Comparison of ENCODE assay signal across 1 cellular context in the genomic region with DNA sequence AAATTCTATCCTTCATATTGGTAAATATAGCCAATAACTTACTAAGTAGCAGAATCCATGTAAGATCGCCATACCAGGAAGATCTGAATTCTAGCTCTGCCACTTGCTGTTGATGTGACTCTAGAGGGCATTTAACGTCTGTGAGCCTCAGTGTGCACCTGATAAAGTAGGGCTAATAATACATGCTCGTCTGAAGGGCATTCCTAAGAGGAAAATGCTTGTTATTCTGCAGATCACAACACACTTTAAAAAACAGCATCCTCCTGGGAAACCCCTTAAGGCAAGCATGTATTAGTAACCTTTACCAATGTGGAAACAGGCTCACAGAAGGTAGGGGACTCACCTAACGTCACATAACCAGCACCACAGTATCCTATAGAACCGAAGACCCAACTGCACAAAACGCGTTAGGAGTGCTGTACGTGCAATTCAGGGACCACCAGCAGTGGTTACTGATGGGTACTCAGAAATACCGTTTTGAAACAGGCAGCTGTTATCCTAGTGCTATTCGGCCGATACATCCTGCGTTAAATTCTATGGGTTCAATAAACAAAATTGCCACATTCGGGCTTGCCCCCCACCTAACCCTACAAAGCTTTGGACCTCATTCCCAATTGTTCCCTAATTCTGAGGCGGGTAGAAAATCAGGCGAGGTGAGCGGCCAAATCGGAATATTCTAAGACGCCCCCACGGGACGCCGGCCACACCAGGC.
TF ChIP-seq lines count a peak whose summit lies in the region.

No MANE protein-coding gene starts in this region.

TF ChIP-seq in K562, 482 proteins besides CTCF, POLR2A, EP300 and RAD21 (continued from another document and continues in another):
- TF ChIP-seq, protein P1, sequence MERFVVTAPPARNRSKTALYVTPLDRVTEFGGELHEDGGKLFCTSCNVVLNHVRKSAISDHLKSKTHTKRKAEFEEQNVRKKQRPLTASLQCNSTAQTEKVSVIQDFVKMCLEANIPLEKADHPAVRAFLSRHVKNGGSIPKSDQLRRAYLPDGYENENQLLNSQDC (CRISPR knock-in tag; IDR thresholded peaks at IDR 0.05), result no peak
- TF ChIP-seq, protein P2, sequence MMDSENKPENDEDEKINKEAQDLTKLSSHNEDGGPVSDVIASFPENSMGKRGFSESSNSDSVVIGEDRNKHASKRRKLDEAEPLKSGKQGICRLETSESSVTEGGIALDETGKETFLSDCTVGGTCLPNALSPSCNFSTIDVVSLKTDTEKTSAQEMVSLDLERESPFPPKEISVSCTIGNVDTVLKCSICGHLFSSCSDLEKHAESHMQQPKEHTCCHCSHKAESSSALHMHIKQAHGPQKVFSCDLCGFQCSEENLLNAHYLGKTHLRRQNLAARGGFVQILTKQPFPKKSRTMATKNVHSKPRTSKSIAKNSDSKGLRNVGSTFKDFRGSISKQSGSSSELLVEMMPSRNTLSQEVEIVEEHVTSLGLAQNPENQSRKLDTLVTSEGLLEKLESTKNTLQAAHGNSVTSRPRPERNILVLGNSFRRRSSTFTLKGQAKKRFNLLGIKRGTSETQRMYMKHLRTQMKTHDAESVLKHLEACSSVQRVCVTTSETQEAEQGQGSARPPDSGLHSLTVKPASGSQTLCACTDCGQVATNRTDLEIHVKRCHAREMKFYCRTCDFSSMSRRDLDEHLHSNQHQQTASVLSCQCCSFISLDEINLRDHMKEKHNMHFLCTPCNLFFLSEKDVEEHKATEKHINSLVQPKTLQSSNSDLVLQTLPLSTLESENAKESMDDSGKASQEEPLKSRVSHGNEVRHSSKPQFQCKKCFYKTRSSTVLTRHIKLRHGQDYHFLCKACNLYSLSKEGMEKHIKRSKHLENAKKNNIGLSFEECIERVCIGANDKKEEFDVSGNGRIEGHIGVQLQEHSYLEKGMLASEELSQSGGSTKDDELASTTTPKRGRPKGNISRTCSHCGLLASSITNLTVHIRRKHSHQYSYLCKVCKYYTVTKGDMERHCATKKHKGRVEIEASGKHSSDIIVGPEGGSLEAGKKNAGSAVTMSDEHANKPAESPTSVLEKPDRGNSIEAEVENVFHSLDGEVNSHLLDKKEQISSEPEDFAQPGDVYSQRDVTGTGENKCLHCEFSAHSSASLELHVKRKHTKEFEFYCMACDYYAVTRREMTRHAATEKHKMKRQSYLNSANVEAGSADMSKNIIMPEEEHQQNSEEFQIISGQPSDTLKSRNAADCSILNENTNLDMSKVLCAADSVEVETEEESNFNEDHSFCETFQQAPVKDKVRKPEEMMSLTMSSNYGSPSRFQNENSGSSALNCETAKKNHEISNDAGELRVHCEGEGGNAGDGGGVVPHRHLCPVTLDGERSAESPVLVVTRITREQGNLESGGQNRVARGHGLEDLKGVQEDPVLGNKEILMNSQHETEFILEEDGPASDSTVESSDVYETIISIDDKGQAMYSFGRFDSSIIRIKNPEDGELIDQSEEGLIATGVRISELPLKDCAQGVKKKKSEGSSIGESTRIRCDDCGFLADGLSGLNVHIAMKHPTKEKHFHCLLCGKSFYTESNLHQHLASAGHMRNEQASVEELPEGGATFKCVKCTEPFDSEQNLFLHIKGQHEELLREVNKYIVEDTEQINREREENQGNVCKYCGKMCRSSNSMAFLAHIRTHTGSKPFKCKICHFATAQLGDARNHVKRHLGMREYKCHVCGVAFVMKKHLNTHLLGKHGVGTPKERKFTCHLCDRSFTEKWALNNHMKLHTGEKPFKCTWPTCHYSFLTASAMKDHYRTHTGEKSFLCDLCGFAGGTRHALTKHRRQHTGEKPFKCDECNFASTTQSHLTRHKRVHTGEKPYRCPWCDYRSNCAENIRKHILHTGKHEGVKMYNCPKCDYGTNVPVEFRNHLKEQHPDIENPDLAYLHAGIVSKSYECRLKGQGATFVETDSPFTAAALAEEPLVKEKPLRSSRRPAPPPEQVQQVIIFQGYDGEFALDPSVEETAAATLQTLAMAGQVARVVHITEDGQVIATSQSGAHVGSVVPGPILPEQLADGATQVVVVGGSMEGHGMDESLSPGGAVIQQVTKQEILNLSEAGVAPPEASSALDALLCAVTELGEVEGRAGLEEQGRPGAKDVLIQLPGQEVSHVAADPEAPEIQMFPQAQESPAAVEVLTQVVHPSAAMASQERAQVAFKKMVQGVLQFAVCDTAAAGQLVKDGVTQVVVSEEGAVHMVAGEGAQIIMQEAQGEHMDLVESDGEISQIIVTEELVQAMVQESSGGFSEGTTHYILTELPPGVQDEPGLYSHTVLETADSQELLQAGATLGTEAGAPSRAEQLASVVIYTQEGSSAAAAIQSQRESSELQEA (IDR thresholded peaks at IDR 0.05; ENCODE audit: low read depth), result no peak
- TF ChIP-seq, protein P3, sequence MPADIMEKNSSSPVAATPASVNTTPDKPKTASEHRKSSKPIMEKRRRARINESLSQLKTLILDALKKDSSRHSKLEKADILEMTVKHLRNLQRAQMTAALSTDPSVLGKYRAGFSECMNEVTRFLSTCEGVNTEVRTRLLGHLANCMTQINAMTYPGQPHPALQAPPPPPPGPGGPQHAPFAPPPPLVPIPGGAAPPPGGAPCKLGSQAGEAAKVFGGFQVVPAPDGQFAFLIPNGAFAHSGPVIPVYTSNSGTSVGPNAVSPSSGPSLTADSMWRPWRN (IDR thresholded peaks at IDR 0.05; ENCODE audit: low read depth), result no peak
- TF ChIP-seq SP2 (IDR thresholded peaks at IDR 0.05; ENCODE audit: extremely low read depth, low read depth, low read length, poor library complexity, severe bottlenecking) (no peak), GABPB1 (CRISPR knock-in tag; IDR thresholded peaks at IDR 0.05) (no peak), TEAD2 (tag; IDR thresholded peaks at IDR 0.05) (no peak), TEAD4 (IDR thresholded peaks at IDR 0.05; ENCODE audit: low read length) (peak; percentile 1; the same call in 1 of the 2 replicates), TEAD4 (CRISPR knock-in tag; IDR thresholded peaks at IDR 0.05; ENCODE audit: borderline replicate concordance) (no peak), MCM2 (IDR thresholded peaks at IDR 0.05; ENCODE audit: low read depth) (no peak), ERF (CRISPR knock-in tag; IDR thresholded peaks at IDR 0.05) (no peak), HNRNPL (IDR thresholded peaks at IDR 0.05; ENCODE audit: low read depth, low read length) (no peak), KDM2B (CRISPR knock-in tag; IDR thresholded peaks at IDR 0.05) (no peak), ZZZ3 (IDR thresholded peaks at IDR 0.05) (no peak), BMI1 (IDR thresholded peaks at IDR 0.05; ENCODE audit: low read length) (no peak), ZC3H8 (IDR thresholded peaks at IDR 0.05) (no peak), ZNF253 (CRISPR knock-in tag; conservative IDR thresholded peaks at IDR 0.05) (no peak), MBD2 (IDR thresholded peaks at IDR 0.05; ENCODE audit: borderline replicate concordance, low read depth) (no peak), SMC3 (conservative IDR thresholded peaks at IDR 0.05; ENCODE audit: insufficient read depth, low read depth, low read length) (no peak), ARID1B (IDR thresholded peaks at IDR 0.05) (no peak), HMG20A (CRISPR knock-in tag; conservative IDR thresholded peaks at IDR 0.05) (no peak), HEY1 (CRISPR knock-in tag; IDR thresholded peaks at IDR 0.05; ENCODE audit: borderline replicate concordance) (no peak)
- TF ChIP-seq, protein P4, sequence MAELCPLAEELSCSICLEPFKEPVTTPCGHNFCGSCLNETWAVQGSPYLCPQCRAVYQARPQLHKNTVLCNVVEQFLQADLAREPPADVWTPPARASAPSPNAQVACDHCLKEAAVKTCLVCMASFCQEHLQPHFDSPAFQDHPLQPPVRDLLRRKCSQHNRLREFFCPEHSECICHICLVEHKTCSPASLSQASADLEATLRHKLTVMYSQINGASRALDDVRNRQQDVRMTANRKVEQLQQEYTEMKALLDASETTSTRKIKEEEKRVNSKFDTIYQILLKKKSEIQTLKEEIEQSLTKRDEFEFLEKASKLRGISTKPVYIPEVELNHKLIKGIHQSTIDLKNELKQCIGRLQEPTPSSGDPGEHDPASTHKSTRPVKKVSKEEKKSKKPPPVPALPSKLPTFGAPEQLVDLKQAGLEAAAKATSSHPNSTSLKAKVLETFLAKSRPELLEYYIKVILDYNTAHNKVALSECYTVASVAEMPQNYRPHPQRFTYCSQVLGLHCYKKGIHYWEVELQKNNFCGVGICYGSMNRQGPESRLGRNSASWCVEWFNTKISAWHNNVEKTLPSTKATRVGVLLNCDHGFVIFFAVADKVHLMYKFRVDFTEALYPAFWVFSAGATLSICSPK (IDR thresholded peaks at IDR 0.05; ENCODE audit: borderline replicate concordance), result no peak
- TF ChIP-seq, protein P5, sequence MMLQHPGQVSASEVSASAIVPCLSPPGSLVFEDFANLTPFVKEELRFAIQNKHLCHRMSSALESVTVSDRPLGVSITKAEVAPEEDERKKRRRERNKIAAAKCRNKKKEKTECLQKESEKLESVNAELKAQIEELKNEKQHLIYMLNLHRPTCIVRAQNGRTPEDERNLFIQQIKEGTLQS (IDR thresholded peaks at IDR 0.05), result no peak; the same call in 1 of the 2 replicates
- TF ChIP-seq, protein P5 (CRISPR knock-in tag; conservative IDR thresholded peaks at IDR 0.05), result 0 out of 2 replicates have a peak, but pooled peaks have one; percentile 56
- TF ChIP-seq, protein P6, sequence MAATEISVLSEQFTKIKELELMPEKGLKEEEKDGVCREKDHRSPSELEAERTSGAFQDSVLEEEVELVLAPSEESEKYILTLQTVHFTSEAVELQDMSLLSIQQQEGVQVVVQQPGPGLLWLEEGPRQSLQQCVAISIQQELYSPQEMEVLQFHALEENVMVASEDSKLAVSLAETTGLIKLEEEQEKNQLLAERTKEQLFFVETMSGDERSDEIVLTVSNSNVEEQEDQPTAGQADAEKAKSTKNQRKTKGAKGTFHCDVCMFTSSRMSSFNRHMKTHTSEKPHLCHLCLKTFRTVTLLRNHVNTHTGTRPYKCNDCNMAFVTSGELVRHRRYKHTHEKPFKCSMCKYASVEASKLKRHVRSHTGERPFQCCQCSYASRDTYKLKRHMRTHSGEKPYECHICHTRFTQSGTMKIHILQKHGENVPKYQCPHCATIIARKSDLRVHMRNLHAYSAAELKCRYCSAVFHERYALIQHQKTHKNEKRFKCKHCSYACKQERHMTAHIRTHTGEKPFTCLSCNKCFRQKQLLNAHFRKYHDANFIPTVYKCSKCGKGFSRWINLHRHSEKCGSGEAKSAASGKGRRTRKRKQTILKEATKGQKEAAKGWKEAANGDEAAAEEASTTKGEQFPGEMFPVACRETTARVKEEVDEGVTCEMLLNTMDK (IDR thresholded peaks at IDR 0.05; ENCODE audit: borderline replicate concordance, insufficient read depth, low read depth, low read length, poor library complexity, severe bottlenecking), result peak; percentile 18
- TF ChIP-seq, protein P7, sequence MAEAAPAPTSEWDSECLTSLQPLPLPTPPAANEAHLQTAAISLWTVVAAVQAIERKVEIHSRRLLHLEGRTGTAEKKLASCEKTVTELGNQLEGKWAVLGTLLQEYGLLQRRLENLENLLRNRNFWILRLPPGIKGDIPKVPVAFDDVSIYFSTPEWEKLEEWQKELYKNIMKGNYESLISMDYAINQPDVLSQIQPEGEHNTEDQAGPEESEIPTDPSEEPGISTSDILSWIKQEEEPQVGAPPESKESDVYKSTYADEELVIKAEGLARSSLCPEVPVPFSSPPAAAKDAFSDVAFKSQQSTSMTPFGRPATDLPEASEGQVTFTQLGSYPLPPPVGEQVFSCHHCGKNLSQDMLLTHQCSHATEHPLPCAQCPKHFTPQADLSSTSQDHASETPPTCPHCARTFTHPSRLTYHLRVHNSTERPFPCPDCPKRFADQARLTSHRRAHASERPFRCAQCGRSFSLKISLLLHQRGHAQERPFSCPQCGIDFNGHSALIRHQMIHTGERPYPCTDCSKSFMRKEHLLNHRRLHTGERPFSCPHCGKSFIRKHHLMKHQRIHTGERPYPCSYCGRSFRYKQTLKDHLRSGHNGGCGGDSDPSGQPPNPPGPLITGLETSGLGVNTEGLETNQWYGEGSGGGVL (CRISPR knock-in tag; IDR thresholded peaks at IDR 0.05), result no peak
- TF ChIP-seq, protein P8, sequence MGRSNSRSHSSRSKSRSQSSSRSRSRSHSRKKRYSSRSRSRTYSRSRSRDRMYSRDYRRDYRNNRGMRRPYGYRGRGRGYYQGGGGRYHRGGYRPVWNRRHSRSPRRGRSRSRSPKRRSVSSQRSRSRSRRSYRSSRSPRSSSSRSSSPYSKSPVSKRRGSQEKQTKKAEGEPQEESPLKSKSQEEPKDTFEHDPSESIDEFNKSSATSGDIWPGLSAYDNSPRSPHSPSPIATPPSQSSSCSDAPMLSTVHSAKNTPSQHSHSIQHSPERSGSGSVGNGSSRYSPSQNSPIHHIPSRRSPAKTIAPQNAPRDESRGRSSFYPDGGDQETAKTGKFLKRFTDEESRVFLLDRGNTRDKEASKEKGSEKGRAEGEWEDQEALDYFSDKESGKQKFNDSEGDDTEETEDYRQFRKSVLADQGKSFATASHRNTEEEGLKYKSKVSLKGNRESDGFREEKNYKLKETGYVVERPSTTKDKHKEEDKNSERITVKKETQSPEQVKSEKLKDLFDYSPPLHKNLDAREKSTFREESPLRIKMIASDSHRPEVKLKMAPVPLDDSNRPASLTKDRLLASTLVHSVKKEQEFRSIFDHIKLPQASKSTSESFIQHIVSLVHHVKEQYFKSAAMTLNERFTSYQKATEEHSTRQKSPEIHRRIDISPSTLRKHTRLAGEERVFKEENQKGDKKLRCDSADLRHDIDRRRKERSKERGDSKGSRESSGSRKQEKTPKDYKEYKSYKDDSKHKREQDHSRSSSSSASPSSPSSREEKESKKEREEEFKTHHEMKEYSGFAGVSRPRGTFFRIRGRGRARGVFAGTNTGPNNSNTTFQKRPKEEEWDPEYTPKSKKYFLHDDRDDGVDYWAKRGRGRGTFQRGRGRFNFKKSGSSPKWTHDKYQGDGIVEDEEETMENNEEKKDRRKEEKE (IDR thresholded peaks at IDR 0.05; ENCODE audit: borderline replicate concordance in 1 of 2, control insufficient read depth in 1 of 2, low read depth in 2 of 2, low read length in 1 of 2), result no peak
- TF ChIP-seq, protein P9, sequence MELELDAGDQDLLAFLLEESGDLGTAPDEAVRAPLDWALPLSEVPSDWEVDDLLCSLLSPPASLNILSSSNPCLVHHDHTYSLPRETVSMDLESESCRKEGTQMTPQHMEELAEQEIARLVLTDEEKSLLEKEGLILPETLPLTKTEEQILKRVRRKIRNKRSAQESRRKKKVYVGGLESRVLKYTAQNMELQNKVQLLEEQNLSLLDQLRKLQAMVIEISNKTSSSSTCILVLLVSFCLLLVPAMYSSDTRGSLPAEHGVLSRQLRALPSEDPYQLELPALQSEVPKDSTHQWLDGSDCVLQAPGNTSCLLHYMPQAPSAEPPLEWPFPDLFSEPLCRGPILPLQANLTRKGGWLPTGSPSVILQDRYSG (tag; conservative IDR thresholded peaks at IDR 0.05; ENCODE audit: low read depth), result no peak
- TF ChIP-seq, protein P10, sequence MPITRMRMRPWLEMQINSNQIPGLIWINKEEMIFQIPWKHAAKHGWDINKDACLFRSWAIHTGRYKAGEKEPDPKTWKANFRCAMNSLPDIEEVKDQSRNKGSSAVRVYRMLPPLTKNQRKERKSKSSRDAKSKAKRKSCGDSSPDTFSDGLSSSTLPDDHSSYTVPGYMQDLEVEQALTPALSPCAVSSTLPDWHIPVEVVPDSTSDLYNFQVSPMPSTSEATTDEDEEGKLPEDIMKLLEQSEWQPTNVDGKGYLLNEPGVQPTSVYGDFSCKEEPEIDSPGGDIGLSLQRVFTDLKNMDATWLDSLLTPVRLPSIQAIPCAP (CRISPR knock-in tag; IDR thresholded peaks at IDR 0.05; ENCODE audit: borderline replicate concordance), result no peak
- TF ChIP-seq, protein P11, sequence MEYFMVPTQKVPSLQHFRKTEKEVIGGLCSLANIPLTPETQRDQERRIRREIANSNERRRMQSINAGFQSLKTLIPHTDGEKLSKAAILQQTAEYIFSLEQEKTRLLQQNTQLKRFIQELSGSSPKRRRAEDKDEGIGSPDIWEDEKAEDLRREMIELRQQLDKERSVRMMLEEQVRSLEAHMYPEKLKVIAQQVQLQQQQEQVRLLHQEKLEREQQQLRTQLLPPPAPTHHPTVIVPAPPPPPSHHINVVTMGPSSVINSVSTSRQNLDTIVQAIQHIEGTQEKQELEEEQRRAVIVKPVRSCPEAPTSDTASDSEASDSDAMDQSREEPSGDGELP (CRISPR knock-in tag; IDR thresholded peaks at IDR 0.05; ENCODE audit: borderline replicate concordance), result no peak
